ENCODE assay signal across 8 cellular contexts in genomic region chr7:5665106-5666025, GRCh38.
DNase-seq lines count a peak whose midpoint lies in the region; ATAC-seq and TF ChIP-seq lines count a peak whose summit lies in the region.

No MANE protein-coding gene starts in this region.

- H3K4me1 ChIP-seq in Loucy (ENCODE audit: insufficient read depth, low read length, poor library complexity, severe bottlenecking), result peaks cover 17% of the 10 kb centered on the region
- H3K4me1 ChIP-seq in tibial nerve, result peaks cover 0 to 8% (median 4%) of the 10 kb centered on the region in 4 donors

- no peak overlapping the region for H3K9ac ChIP-seq in Loucy (ENCODE audit: low read depth, low read length, poor library complexity, severe bottlenecking)

- H3K4me3 ChIP-seq in Loucy (ENCODE audit: low read length, poor library complexity, severe bottlenecking), result no peak overlapping the region
- H3K4me3 ChIP-seq in tibial nerve, result no peak overlapping the region

- peaks cover 13% of the 10 kb centered on the region; the same call in 1 of the 2 replicates for H3K79me2 ChIP-seq in Loucy (ENCODE audit: insufficient read depth, low read length)

- H2AFZ ChIP-seq in Loucy (ENCODE audit: low read length), result no peak overlapping the region

- H3K9me2 ChIP-seq in Loucy (replicated peaks; ENCODE audit: low read depth, low read length), result no peaks in the 10 kb centered on the region

- no peaks in the 10 kb centered on the region for H4K20me1 ChIP-seq in Loucy (ENCODE audit: insufficient read depth, low read length, poor library complexity, severe bottlenecking)

- TF ChIP-seq CTCF in Loucy (conservative IDR thresholded peaks at IDR 0.05; ENCODE audit: low read length) (peak; percentile 95), omental fat pad (IDR thresholded peaks at IDR 0.05) (peak in 1 of 3 donors; percentile 40), tibial nerve (IDR thresholded peaks at IDR 0.05) (peak; percentile 79 to 92 (median 81))

- H3K27ac ChIP-seq in tibial nerve, result peak overlapping the region in 1 of 4 donors; percentile 5

- 62 to 69% methylated on average over 18 of the region's 18 CpGs for WGBS in tibial nerve, 2 donors

- H3K4me2 ChIP-seq in Loucy (ENCODE audit: low read depth, low read length, poor library complexity, severe bottlenecking), result no peak overlapping the region

- no peak for TF ChIP-seq POLR2A in tibial nerve (IDR thresholded peaks at IDR 0.05)

- in situ Hi-C loops in G401 (cut with HindIII; ENCODE audit: low sequenced_read_pairs), result loop anchor here (5.0 kb wide), 1 partner anchor 68 kb away; no protein-coding TSS in a partner anchor

- TF ChIP-seq EP300 in tibial nerve (IDR thresholded peaks at IDR 0.05), result peak in 1 of 2 donors; percentile 31

- H3K27me3 ChIP-seq in Loucy (ENCODE audit: insufficient read depth, low read length, poor library complexity, severe bottlenecking), result no peaks in the 10 kb centered on the region
- H3K27me3 ChIP-seq in tibial nerve, result no peaks in the 10 kb centered on the region

- H3K36me3 ChIP-seq in Loucy (ENCODE audit: insufficient read depth, low read length) (peaks cover 20% of the 10 kb centered on the region; the same call in 1 of the 2 replicates), tibial nerve (peaks cover 0 to 28% (median 0%) of the 10 kb centered on the region in 3 donors)

- ATAC-seq in omental fat pad (ENCODE audit: low FRiP score) (peak; percentile 65), HG02610 (IDR thresholded peaks at IDR 0.05; ENCODE audit: unreplicated experiment) (no peak)

- no peaks in the 10 kb centered on the region for H3K9me3 ChIP-seq in Loucy (ENCODE audit: insufficient read depth, low read depth, low read length)
- no peaks in the 10 kb centered on the region for H3K9me3 ChIP-seq in tibial nerve

- DNase-seq in G401 (ENCODE audit: low spot score) (peak; percentile 92), RPMI7951 (ENCODE audit: low read depth) (peak; percentile 79), foreskin melanocyte (peak; percentile 56), omental fat pad (ENCODE audit: low spot score) (peak; percentile 52), tibial nerve (ENCODE audit: low spot score in 2 of 2) (peak; percentile 76 to 93)
- peak; percentile 29 for DNase-seq in activated effector memory CD4-positive, alpha-beta T cell treated with Interleukin-2 at 50 U/mL for 16 hours

- no peaks in the 10 kb centered on the region for H3F3A ChIP-seq in Loucy (ENCODE audit: low read depth)

Comparison
In these comparisons a context has a peak if more than half of its experiments do, and no peak if none do; other contexts are left out.
1. DNase-seq: peak in every context shown above with its lines; median percentile 92 in G401; 84 in tibial nerve; 79 in RPMI7951; 56 in foreskin melanocyte; 52 in omental fat pad; 29 in activated effector memory CD4-positive, alpha-beta T cell treated with Interleukin-2 at 50 U/mL for 16 hours.